Comparison of ENCODE assay signal across 15 cellular contexts in genomic region chr3:137008976-137009375, GRCh38. TPM values are rescaled to one million over a fixed set of nuclear protein-coding genes. Genes with fewer than 3 reads are reported as not detected.
A peak's percentile ranks its signal among the peaks of the same experiment; 100 is the strongest.
DNase-seq lines count a peak whose midpoint lies in the region; ATAC-seq and TF ChIP-seq lines count a peak whose summit lies in the region.
"Had no signal": no experiment of that assay in that cellular context is flagged by ENCODE, and none has a peak within 500 bp of the region (broad histone marks: within the 10 kb centered on the region; RNA-seq: fewer than 3 reads in every experiment).

No MANE protein-coding gene starts in this region.

- no peaks in the 10 kb centered on the region for H3K36me3 Mint-ChIP-seq in nephron progenitor cell (ENCODE audit: low read depth)
- peaks cover 2 to 21% of the 10 kb centered on the region in 2 donors for H3K36me3 Mint-ChIP-seq in stimulated activated naive B cell treated with anti-CD40 and anti-IgM and Interleukin-4, amounts not matched to agents 10 μg/mL and 1 μg/mL and 100 μg/mL, for 72 hours

- H3K36me3 ChIP-seq in esophagus muscularis mucosa: no peaks in the 10 kb centered on the region
- H3K36me3 ChIP-seq: BE2C, HAP-1 had no signal

- TF ChIP-seq POLR2A in esophagus muscularis mucosa (IDR thresholded peaks at IDR 0.05; ENCODE audit: low read depth): no peak

- no peaks in the 10 kb centered on the region for H3K27me3 ChIP-seq in esophagus muscularis mucosa
- H3K27me3 ChIP-seq: BE2C had no signal

- intact Hi-C loops in esophagus muscularis mucosa (cut with DNase I): no loop called here

- no peak for TF ChIP-seq EP300 in esophagus muscularis mucosa (IDR thresholded peaks at IDR 0.05)

- peaks cover 3 to 4% (median 4%) of the 10 kb centered on the region in 4 donors for H3K4me1 ChIP-seq in esophagus muscularis mucosa
- H3K4me1 ChIP-seq: BE2C, Caco-2, HAP-1 had no signal

- 86% methylated on average over 4 of the region's 4 CpGs for WGBS in esophagus muscularis mucosa

- peaks cover 3% of the 10 kb centered on the region for H3K9me3 Mint-ChIP-seq in nephron progenitor cell
- H3K9me3 Mint-ChIP-seq in stimulated activated naive B cell treated with anti-CD40 and anti-IgM and Interleukin-4, amounts not matched to agents 10 μg/mL and 1 μg/mL and 100 μg/mL, for 72 hours: no peaks in the 10 kb centered on the region
- H3K9me3 Mint-ChIP-seq: CD4-positive, CD25-positive, alpha-beta regulatory T cell; CD8-positive, alpha-beta memory T cell had no signal

- TF ChIP-seq CTCF in AG10803 (conservative IDR thresholded peaks at IDR 0.05; ENCODE audit: low read length): no peak
- no peak for TF ChIP-seq CTCF in esophagus muscularis mucosa (IDR thresholded peaks at IDR 0.05)
- no peak for TF ChIP-seq CTCF in nephron progenitor cell (IDR thresholded peaks at IDR 0.05)

- ATAC-seq in stimulated activated naive B cell treated with anti-CD40 and anti-IgM and Interleukin-4, amounts not matched to agents 10 μg/mL and 1 μg/mL and 100 μg/mL, for 72 hours (replicated peaks): no peak
- no peak for ATAC-seq in GM21381 (IDR thresholded peaks at IDR 0.05; ENCODE audit: unreplicated experiment)

- H3K27me3 Mint-ChIP-seq in nephron progenitor cell (ENCODE audit: low read depth, poor library complexity): no peaks in the 10 kb centered on the region
- H3K27me3 Mint-ChIP-seq in stimulated activated naive B cell treated with anti-CD40 and anti-IgM and Interleukin-4, amounts not matched to agents 10 μg/mL and 1 μg/mL and 100 μg/mL, for 72 hours: no peaks in the 10 kb centered on the region
- H3K27me3 Mint-ChIP-seq: CD4-positive, CD25-positive, alpha-beta regulatory T cell had no signal

- peak overlapping the region; percentile 53 for H3K27ac Mint-ChIP-seq in nephron progenitor cell
- H3K27ac Mint-ChIP-seq in stimulated activated naive B cell treated with anti-CD40 and anti-IgM and Interleukin-4, amounts not matched to agents 10 μg/mL and 1 μg/mL and 100 μg/mL, for 72 hours: no peak overlapping the region
- H3K27ac Mint-ChIP-seq: CD4-positive, CD25-positive, alpha-beta regulatory T cell had no signal

- no peak overlapping the region for H3K27ac ChIP-seq in esophagus muscularis mucosa (replicated peaks in 1 of 4)
- H3K27ac ChIP-seq: GM23248 had no signal

- H3K9me3 ChIP-seq in esophagus muscularis mucosa: no peaks in the 10 kb centered on the region
- H3K9me3 ChIP-seq: BE2C, Caco-2, HAP-1 had no signal

- no peak overlapping the region for H3K4me3 Mint-ChIP-seq in nephron progenitor cell
- no peak overlapping the region for H3K4me3 Mint-ChIP-seq in stimulated activated naive B cell treated with anti-CD40 and anti-IgM and Interleukin-4, amounts not matched to agents 10 μg/mL and 1 μg/mL and 100 μg/mL, for 72 hours
- H3K4me3 Mint-ChIP-seq: CD4-positive, CD25-positive, alpha-beta regulatory T cell; CD8-positive, alpha-beta memory T cell had no signal

- H3K4me3 ChIP-seq in AG10803 (ENCODE audit: low read length): no peak overlapping the region
- H3K4me3 ChIP-seq in esophagus muscularis mucosa: no peak overlapping the region
- H3K4me3 ChIP-seq: GM23248, HAP-1 had no signal

- peak; percentile 31 for DNase-seq in AG10803 (ENCODE audit: low read depth)
- DNase-seq in esophagus muscularis mucosa (ENCODE audit: extremely low spot score): peak; percentile 74
- DNase-seq in nephron progenitor cell: no peak
- DNase-seq in superior temporal gyrus (ENCODE audit: extremely low spot score): peak; percentile 29
- DNase-seq in HUDEP-2 (lab: John Stamatoyannopoulos, UW; ENCODE audit: unreplicated experiment in 76 of 76): no peak
- no peak for DNase-seq in stimulated activated naive B cell treated with anti-CD40 and anti-IgM and Interleukin-4, amounts not matched to agents 10 μg/mL and 1 μg/mL and 100 μg/mL, for 72 hours
- DNase-seq: 8988T; BE2C; C1 segment of cervical spinal cord; Caco-2; CD4-positive, CD25-positive, alpha-beta regulatory T cell; CD8-positive, alpha-beta memory T cell; GM23248 had no signal

- peaks cover 24% of the 10 kb centered on the region for H3K4me1 Mint-ChIP-seq in nephron progenitor cell
- peaks cover 2 to 6% of the 10 kb centered on the region in 2 donors for H3K4me1 Mint-ChIP-seq in stimulated activated naive B cell treated with anti-CD40 and anti-IgM and Interleukin-4, amounts not matched to agents 10 μg/mL and 1 μg/mL and 100 μg/mL, for 72 hours

RNA-seq across cellular contexts. Expression of gene IL20RB, which starts 51.2 kb away (rescaled TPM):
- 1 to 10 TPM in 2 of 4 donors, under 1 TPM in 2; 0.75 to 1.4 (median 1.1) TPM for total RNA-seq in esophagus muscularis mucosa

Comparison
In these comparisons a context has a peak if more than half of its experiments do, and no peak if none do; other contexts are left out.
1. DNase-seq: peak in AG10803 (single experiment), esophagus muscularis mucosa (single experiment) and superior temporal gyrus (single experiment); none in nephron progenitor cell (single experiment), HUDEP-2 (0 of 76) and stimulated activated naive B cell treated with anti-CD40 and anti-IgM and Interleukin-4, amounts not matched to agents 10 μg/mL and 1 μg/mL and 100 μg/mL, for 72 hours (single experiment).